Comparison of ENCODE assay signal across 1 cellular context in the genomic region with DNA sequence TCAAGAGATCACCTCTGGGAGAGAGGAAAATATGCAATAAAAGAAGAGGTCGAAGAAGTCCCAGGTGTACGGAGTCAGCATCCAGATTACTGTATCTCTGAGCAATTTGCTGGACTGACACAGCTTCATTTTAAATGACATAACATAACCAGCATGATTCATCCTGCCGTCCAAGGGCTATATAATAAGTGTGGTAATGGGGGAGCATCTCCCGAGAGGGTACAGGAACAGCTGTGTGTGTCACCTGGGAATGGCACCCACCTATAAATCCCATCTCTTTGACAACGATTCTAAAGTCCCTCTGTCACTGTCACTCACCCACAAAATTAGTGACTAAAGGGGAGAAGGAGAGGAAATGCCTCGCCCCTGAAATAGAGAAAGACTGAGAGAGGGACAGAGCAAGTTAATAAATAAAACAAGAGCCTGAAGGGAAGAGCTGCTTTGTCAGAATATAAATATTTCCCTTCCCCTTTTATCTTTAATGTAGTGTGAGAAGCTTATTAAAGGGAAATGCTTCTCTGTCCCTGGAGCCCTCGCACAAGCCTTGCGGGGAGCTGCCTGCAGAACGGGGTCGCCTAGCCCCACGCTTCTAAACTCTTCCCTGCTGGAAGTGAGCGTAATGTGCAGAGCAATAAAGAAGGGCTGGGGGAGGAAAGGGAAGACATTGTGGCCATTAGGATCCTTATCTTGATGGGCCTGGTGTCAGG.
TF ChIP-seq lines count a peak whose summit lies in the region.

No MANE protein-coding gene starts in this region.

TF ChIP-seq in WTC11, 78 proteins besides CTCF, POLR2A, EP300 and RAD21 (continued from another document):
- TF ChIP-seq, protein P1, sequence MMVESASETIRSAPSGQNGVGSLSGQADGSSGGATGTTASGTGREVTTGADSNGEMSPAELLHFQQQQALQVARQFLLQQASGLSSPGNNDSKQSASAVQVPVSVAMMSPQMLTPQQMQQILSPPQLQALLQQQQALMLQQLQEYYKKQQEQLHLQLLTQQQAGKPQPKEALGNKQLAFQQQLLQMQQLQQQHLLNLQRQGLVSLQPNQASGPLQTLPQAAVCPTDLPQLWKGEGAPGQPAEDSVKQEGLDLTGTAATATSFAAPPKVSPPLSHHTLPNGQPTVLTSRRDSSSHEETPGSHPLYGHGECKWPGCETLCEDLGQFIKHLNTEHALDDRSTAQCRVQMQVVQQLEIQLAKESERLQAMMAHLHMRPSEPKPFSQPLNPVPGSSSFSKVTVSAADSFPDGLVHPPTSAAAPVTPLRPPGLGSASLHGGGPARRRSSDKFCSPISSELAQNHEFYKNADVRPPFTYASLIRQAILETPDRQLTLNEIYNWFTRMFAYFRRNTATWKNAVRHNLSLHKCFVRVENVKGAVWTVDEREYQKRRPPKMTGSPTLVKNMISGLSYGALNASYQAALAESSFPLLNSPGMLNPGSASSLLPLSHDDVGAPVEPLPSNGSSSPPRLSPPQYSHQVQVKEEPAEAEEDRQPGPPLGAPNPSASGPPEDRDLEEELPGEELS (CRISPR knock-in tag; IDR thresholded peaks at IDR 0.05): no peak
- TF ChIP-seq ELF4 (CRISPR knock-in tag; IDR thresholded peaks at IDR 0.05; ENCODE audit: low read depth) (no peak), JUN (CRISPR knock-in tag; IDR thresholded peaks at IDR 0.05) (no peak), RORB (CRISPR knock-in tag; IDR thresholded peaks at IDR 0.05) (no peak), SOX15 (CRISPR knock-in tag; IDR thresholded peaks at IDR 0.05) (no peak), MYBL2 (CRISPR knock-in tag; IDR thresholded peaks at IDR 0.05) (no peak), CBFB (CRISPR knock-in tag; IDR thresholded peaks at IDR 0.05; ENCODE audit: low read depth) (no peak), GTF2I (CRISPR knock-in tag; conservative IDR thresholded peaks at IDR 0.05) (no peak), TP53 (CRISPR knock-in tag; IDR thresholded peaks at IDR 0.05) (no peak), ETV6 (CRISPR knock-in tag; IDR thresholded peaks at IDR 0.05) (no peak)
- TF ChIP-seq, protein P2, sequence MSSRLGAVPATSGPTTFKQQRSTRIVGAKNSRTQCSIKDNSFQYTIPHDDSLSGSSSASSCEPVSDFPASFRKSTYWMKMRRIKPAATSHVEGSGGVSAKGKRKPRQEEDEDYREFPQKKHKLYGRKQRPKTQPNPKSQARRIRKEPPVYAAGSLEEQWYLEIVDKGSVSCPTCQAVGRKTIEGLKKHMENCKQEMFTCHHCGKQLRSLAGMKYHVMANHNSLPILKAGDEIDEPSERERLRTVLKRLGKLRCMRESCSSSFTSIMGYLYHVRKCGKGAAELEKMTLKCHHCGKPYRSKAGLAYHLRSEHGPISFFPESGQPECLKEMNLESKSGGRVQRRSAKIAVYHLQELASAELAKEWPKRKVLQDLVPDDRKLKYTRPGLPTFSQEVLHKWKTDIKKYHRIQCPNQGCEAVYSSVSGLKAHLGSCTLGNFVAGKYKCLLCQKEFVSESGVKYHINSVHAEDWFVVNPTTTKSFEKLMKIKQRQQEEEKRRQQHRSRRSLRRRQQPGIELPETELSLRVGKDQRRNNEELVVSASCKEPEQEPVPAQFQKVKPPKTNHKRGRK (CRISPR knock-in tag; IDR thresholded peaks at IDR 0.05; ENCODE audit: borderline replicate concordance): no peak
- TF ChIP-seq, protein P3, sequence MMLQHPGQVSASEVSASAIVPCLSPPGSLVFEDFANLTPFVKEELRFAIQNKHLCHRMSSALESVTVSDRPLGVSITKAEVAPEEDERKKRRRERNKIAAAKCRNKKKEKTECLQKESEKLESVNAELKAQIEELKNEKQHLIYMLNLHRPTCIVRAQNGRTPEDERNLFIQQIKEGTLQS (CRISPR knock-in tag; conservative IDR thresholded peaks at IDR 0.05): no peak
- TF ChIP-seq, protein P4, sequence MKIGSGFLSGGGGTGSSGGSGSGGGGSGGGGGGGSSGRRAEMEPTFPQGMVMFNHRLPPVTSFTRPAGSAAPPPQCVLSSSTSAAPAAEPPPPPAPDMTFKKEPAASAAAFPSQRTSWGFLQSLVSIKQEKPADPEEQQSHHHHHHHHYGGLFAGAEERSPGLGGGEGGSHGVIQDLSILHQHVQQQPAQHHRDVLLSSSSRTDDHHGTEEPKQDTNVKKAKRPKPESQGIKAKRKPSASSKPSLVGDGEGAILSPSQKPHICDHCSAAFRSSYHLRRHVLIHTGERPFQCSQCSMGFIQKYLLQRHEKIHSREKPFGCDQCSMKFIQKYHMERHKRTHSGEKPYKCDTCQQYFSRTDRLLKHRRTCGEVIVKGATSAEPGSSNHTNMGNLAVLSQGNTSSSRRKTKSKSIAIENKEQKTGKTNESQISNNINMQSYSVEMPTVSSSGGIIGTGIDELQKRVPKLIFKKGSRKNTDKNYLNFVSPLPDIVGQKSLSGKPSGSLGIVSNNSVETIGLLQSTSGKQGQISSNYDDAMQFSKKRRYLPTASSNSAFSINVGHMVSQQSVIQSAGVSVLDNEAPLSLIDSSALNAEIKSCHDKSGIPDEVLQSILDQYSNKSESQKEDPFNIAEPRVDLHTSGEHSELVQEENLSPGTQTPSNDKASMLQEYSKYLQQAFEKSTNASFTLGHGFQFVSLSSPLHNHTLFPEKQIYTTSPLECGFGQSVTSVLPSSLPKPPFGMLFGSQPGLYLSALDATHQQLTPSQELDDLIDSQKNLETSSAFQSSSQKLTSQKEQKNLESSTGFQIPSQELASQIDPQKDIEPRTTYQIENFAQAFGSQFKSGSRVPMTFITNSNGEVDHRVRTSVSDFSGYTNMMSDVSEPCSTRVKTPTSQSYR (CRISPR knock-in tag; IDR thresholded peaks at IDR 0.05): no peak
- TF ChIP-seq, protein P5, sequence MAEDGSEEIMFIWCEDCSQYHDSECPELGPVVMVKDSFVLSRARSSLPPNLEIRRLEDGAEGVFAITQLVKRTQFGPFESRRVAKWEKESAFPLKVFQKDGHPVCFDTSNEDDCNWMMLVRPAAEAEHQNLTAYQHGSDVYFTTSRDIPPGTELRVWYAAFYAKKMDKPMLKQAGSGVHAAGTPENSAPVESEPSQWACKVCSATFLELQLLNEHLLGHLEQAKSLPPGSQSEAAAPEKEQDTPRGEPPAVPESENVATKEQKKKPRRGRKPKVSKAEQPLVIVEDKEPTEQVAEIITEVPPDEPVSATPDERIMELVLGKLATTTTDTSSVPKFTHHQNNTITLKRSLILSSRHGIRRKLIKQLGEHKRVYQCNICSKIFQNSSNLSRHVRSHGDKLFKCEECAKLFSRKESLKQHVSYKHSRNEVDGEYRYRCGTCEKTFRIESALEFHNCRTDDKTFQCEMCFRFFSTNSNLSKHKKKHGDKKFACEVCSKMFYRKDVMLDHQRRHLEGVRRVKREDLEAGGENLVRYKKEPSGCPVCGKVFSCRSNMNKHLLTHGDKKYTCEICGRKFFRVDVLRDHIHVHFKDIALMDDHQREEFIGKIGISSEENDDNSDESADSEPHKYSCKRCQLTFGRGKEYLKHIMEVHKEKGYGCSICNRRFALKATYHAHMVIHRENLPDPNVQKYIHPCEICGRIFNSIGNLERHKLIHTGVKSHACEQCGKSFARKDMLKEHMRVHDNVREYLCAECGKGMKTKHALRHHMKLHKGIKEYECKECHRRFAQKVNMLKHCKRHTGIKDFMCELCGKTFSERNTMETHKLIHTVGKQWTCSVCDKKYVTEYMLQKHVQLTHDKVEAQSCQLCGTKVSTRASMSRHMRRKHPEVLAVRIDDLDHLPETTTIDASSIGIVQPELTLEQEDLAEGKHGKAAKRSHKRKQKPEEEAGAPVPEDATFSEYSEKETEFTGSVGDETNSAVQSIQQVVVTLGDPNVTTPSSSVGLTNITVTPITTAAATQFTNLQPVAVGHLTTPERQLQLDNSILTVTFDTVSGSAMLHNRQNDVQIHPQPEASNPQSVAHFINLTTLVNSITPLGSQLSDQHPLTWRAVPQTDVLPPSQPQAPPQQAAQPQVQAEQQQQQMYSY (CRISPR knock-in tag; IDR thresholded peaks at IDR 0.05): no peak
- TF ChIP-seq, protein P6, sequence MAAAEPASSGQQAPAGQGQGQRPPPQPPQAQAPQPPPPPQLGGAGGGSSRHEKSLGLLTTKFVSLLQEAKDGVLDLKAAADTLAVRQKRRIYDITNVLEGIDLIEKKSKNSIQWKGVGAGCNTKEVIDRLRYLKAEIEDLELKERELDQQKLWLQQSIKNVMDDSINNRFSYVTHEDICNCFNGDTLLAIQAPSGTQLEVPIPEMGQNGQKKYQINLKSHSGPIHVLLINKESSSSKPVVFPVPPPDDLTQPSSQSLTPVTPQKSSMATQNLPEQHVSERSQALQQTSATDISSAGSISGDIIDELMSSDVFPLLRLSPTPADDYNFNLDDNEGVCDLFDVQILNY (CRISPR knock-in tag; IDR thresholded peaks at IDR 0.05): no peak
